Comparison of ENCODE assay signal across 25 cellular contexts in the genomic region with DNA sequence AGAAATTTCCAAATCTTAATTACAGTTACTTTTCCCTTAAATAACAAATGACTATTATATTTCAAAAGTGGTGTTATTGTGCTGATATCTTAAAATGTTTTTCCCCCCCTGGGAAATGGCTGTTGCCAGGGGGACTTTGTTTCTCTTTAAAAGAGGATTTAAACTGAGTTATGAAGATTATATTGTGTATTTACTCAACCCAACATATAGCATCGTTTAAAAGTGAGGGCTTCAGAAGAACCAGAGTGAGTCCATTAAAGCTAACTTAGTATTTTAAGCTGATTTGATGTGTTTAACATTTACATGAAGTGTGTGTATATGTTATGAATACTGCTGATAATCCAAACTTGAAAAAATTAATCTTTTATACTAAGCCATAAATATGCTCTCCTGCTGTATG.
A peak's percentile ranks its signal among the peaks of the same experiment; 100 is the strongest.
DNase-seq lines count a peak whose midpoint lies in the region; FAIRE-seq and TF ChIP-seq lines count a peak whose summit lies in the region.
"Had no signal": no experiment of that assay in that cellular context is flagged by ENCODE, and none has a peak within 500 bp of the region (broad histone marks: within the 10 kb centered on the region; RNA-seq: fewer than 3 reads in every experiment).

No MANE protein-coding gene starts in this region.

- no peak overlapping the region for H3K4me2 ChIP-seq in osteoblast (ENCODE audit: insufficient read depth, low read length)
- H3K4me2 ChIP-seq: PC-9 had no signal

- H4K20me1 ChIP-seq in osteoblast (ENCODE audit: insufficient read depth, low read length), result no peaks in the 10 kb centered on the region

- peak; percentile 69 for FAIRE-seq in A204.1 (lab: Jason Lieb, UNC)
- FAIRE-seq in HTR-8/SVneo (lab: Jason Lieb, UNC), result peak; percentile 33
- peak; percentile 59 for FAIRE-seq in TTC549 (lab: Jason Lieb, UNC)
- FAIRE-seq in D721Med (lab: Jason Lieb, UNC), result no peak
- FAIRE-seq: GM12878, K562 had no signal

- no peak overlapping the region for H2AFZ ChIP-seq in osteoblast (ENCODE audit: low read length)
- H2AFZ ChIP-seq: PC-9 had no signal

- peaks cover 37% of the 10 kb centered on the region for H3K36me3 ChIP-seq in osteoblast (ENCODE audit: insufficient read depth, low read length)
- H3K36me3 ChIP-seq: BE2C had no signal

- no peak overlapping the region for H3K4me3 ChIP-seq in osteoblast (ENCODE audit: insufficient read depth, low read length)
- H3K4me3 ChIP-seq: GM12878, K562, MG63, PC-9 had no signal

- peaks cover 36% of the 10 kb centered on the region for H3K4me1 ChIP-seq in osteoblast (ENCODE audit: insufficient read depth, low read length)
- H3K4me1 ChIP-seq: BE2C had no signal

- DNase-seq in HTR-8/SVneo (ENCODE audit: insufficient read length, low spot score) (no peak), osteoblast (ENCODE audit: insufficient read length, low spot score, missing footprints) (no peak), NCI-H2171 treated with DMSO at 0.1 percent for 48 hours (lab: John Stamatoyannopoulos, UW) (no peak), D721Med (ENCODE audit: insufficient read length, low spot score) (no peak), HT-29 (ENCODE audit: low spot score) (no peak), SW480 (ENCODE audit: low spot score) (no peak)
- DNase-seq: 8988T; BE2C; CD4-positive, CD25-positive, alpha-beta regulatory T cell; COR-L47; DND-41; HCEC 1CT; MG63; NCI-H1417; NCI-H187; NCI-H2227 treated with DMSO at 0.1 percent for 48 hours; NCI-H510A; PC-9; SW 1271; T-helper 2 cell had no signal

- no peaks in the 10 kb centered on the region for H3K27me3 ChIP-seq in osteoblast (ENCODE audit: insufficient read depth, low read length)
- H3K27me3 ChIP-seq: BE2C, MG63 had no signal

- TF ChIP-seq CTCF in osteoblast (IDR thresholded peaks at IDR 0.05; ENCODE audit: extremely low read depth, low read depth, low read length), result no peak
- no peak for TF ChIP-seq CTCF in D721Med (IDR thresholded peaks at IDR 0.05; ENCODE audit: insufficient read depth, missing control alignments)

- H3K9me3 ChIP-seq in osteoblast (ENCODE audit: low read depth, low read length), result no peaks in the 10 kb centered on the region
- H3K9me3 ChIP-seq: BE2C, MG63 had no signal

- H3K27ac ChIP-seq in osteoblast (ENCODE audit: low read depth, low read length), result peak overlapping the region; percentile 96
- H3K27ac ChIP-seq: PC-9, RWPE1 had no signal

- peaks cover 27% of the 10 kb centered on the region for H3K79me2 ChIP-seq in osteoblast (ENCODE audit: insufficient read depth, low read length)
